In genomic region chr7:27705200-27705594, GRCh38 we compare ENCODE assay signal across 30 cellular contexts.
"Had no signal": no experiment of that assay in that cellular context is flagged by ENCODE, and none has a peak within 500 bp of the region (broad histone marks: within the 10 kb centered on the region; RNA-seq: fewer than 3 reads in every experiment).

No MANE protein-coding gene starts in this region.

- DNase-seq: activated CD4-positive, alpha-beta T cell treated with anti-CD3 and anti-CD28 coated beads for 1 hour; activated CD4-positive, alpha-beta T cell treated with anti-CD3 and anti-CD28 coated beads for 48 hours; activated CD4-positive, alpha-beta T cell treated with anti-CD3 and anti-CD28 coated beads, Interleukin-2, amount 50 U/mL, for 4 hours; activated CD4-positive, CD25-positive, alpha-beta regulatory T cell; activated CD8-positive, alpha-beta T cell treated with anti-CD3 and anti-CD28 coated beads, Interleukin-2, amount 10 ng/mL, durations not matched to agents 7 days and 5 days; activated effector memory CD4-positive, alpha-beta T cell treated with Interleukin-2 at 50 U/mL for 16 hours; activated naive CD4-positive, alpha-beta T cell treated with anti-CD3 and anti-CD28 coated beads, Interleukin-2, amount 10 ng/mL, durations not matched to agents 7 days and 5 days; activated naive CD8-positive, alpha-beta T cell treated with anti-CD3 and anti-CD28 coated beads, Interleukin-2, amount 50 U/mL, for 24 hours; activated T-cell treated with anti-CD3 and anti-CD28 coated beads, Interleukin-2, amount 50 U/mL, for 4 hours; anterior cingulate cortex; brain microvascular endothelial cell; central memory CD4-positive, alpha-beta T cell; MM.1S; MV-4-11; NCI-H1092; NCI-H1436 treated with DMSO at 0.1 percent for 48 hours; NCI-H1694 treated with DMSO at 0.1 percent for 48 hours; NCI-H2029; NCI-H345; PC-3; Peyer's patch; RPMI8226; SHP77 treated with DMSO at 0.1 percent for 48 hours; SW 1271; T-helper 1 cell; T-helper 9 cell; WERI-Rb-1 had no signal

- H3K27ac Mint-ChIP-seq: activated CD8-positive, alpha-beta T cell treated with anti-CD3 and anti-CD28 coated beads, Interleukin-2, amount 10 ng/mL, durations not matched to agents 7 days and 5 days; activated naive CD4-positive, alpha-beta T cell treated with anti-CD3 and anti-CD28 coated beads, Interleukin-2, amount 10 ng/mL, durations not matched to agents 7 days and 5 days; activated naive CD8-positive, alpha-beta T cell; activated naive CD8-positive, alpha-beta T cell treated with anti-CD3 and anti-CD28 coated beads, Interleukin-2, amount 50 U/mL, for 24 hours had no signal

- H3K36me3 ChIP-seq: brain microvascular endothelial cell, Peyer's patch, SJSA1, WERI-Rb-1 had no signal

- H3K4me2 ChIP-seq: KMS-11 had no signal

- H3K4me1 Mint-ChIP-seq: activated naive CD4-positive, alpha-beta T cell treated with anti-CD3 and anti-CD28 coated beads, Interleukin-2, amount 10 ng/mL, durations not matched to agents 7 days and 5 days had no signal

- H3K9me3 Mint-ChIP-seq: activated naive CD4-positive, alpha-beta T cell treated with anti-CD3 and anti-CD28 coated beads, Interleukin-2, amount 10 ng/mL, durations not matched to agents 7 days and 5 days; activated naive CD8-positive, alpha-beta T cell treated with anti-CD3 and anti-CD28 coated beads, Interleukin-2, amount 50 U/mL, for 24 hours; activated T-cell treated with anti-CD3 and anti-CD28 coated beads, Interleukin-2, amount 50 U/mL, for 4 hours had no signal

- H3K9me3 ChIP-seq: Peyer's patch, SJSA1 had no signal

- H3K4me3 Mint-ChIP-seq: activated CD8-positive, alpha-beta T cell treated with anti-CD3 and anti-CD28 coated beads, Interleukin-2, amount 10 ng/mL, durations not matched to agents 7 days and 5 days; activated naive CD4-positive, alpha-beta T cell treated with anti-CD3 and anti-CD28 coated beads, Interleukin-2, amount 10 ng/mL, durations not matched to agents 7 days and 5 days; activated naive CD8-positive, alpha-beta T cell; activated naive CD8-positive, alpha-beta T cell treated with anti-CD3 and anti-CD28 coated beads, Interleukin-2, amount 50 U/mL, for 24 hours; activated T-cell treated with anti-CD3 and anti-CD28 coated beads, Interleukin-2, amount 50 U/mL, for 4 hours had no signal

- H3K27me3 ChIP-seq: brain microvascular endothelial cell, Peyer's patch, SJSA1 had no signal

- H3K36me3 Mint-ChIP-seq: activated naive CD4-positive, alpha-beta T cell treated with anti-CD3 and anti-CD28 coated beads, Interleukin-2, amount 10 ng/mL, durations not matched to agents 7 days and 5 days; activated naive CD8-positive, alpha-beta T cell had no signal

- H3K4me1 ChIP-seq: Peyer's patch, SJSA1 had no signal

- ATAC-seq: activated CD8-positive, alpha-beta T cell treated with anti-CD3 and anti-CD28 coated beads, Interleukin-2, amount 10 ng/mL, durations not matched to agents 7 days and 5 days; activated naive CD8-positive, alpha-beta T cell treated with anti-CD3 and anti-CD28 coated beads, Interleukin-2, amount 50 U/mL, for 24 hours; activated T-cell treated with anti-CD3 and anti-CD28 coated beads, Interleukin-2, amount 50 U/mL, for 4 hours; PC-3 had no signal

- H3K4me3 ChIP-seq: Peyer's patch, SJSA1 had no signal

- H3K9ac ChIP-seq: KMS-11 had no signal

- H3K27ac ChIP-seq: brain microvascular endothelial cell, KMS-11, Peyer's patch, SJSA1, WERI-Rb-1 had no signal
